In genomic region chr3:112693186-112693585, GRCh38 we compare ENCODE assay signal across 26 cellular contexts. TPM values are rescaled to one million over a fixed set of nuclear protein-coding genes. Genes with fewer than 3 reads are reported as not detected.
A peak's percentile ranks its signal among the peaks of the same experiment; 100 is the strongest.
DNase-seq lines count a peak whose midpoint lies in the region; ATAC-seq, FAIRE-seq and TF ChIP-seq lines count a peak whose summit lies in the region.
"Had no signal": no experiment of that assay in that cellular context is flagged by ENCODE, and none has a peak within 500 bp of the region (broad histone marks: within the 10 kb centered on the region; RNA-seq: fewer than 3 reads in every experiment).

No MANE protein-coding gene starts in this region.

- TF ChIP-seq CTCF in H9 (conservative IDR thresholded peaks at IDR 0.05) (no peak), WERI-Rb-1 (IDR thresholded peaks at IDR 0.05; ENCODE audit: low read depth, low read length) (no peak)

- no peak overlapping the region for H2AFZ ChIP-seq in H9 (ENCODE audit: low read length)
- H2AFZ ChIP-seq: GM23248 had no signal

- H3K4me2 ChIP-seq in H9 (ENCODE audit: insufficient read depth, insufficient read length, low read length) (no peak overlapping the region), mesendoderm (ENCODE audit: low read length) (no peak overlapping the region)

- no peak overlapping the region for H3T11ph ChIP-seq in H9 (ENCODE audit: low read length)

- H2BK120ac ChIP-seq in H9 (ENCODE audit: low read depth, low read length, poor library complexity, severe bottlenecking) (no peak overlapping the region), mesendoderm (ENCODE audit: low read depth, low read length) (no peak overlapping the region)

- no peak overlapping the region for H2BK15ac ChIP-seq in H9 (ENCODE audit: low read depth, low read length)
- H2BK15ac ChIP-seq in mesendoderm (replicated peaks; ENCODE audit: low read depth) = no peak overlapping the region

- no peak overlapping the region for H4K91ac ChIP-seq in H9 (ENCODE audit: insufficient read length, low read depth, low read length)

- no peak overlapping the region for H2AK5ac ChIP-seq in H9 (ENCODE audit: insufficient read length, low read length)
- H2AK5ac ChIP-seq in mesendoderm (ENCODE audit: low read length) = no peak overlapping the region

- H4K5ac ChIP-seq in H9 (ENCODE audit: insufficient read length, low read depth, low read length) (no peak overlapping the region), mesendoderm (ENCODE audit: low read length) (no peak overlapping the region)

- H3K9ac ChIP-seq in H9 (ENCODE audit: extremely low read depth, insufficient read length, low read length) (no peak overlapping the region), mesendoderm (ENCODE audit: low read length) (no peak overlapping the region)
- H3K9ac ChIP-seq: BLaER1 treated with 17β-estradiol and CSF1 and Interleukin-3, amounts not matched to agents 10 nM and 100 nM; GM23248 had no signal

- H3K23ac ChIP-seq in H9 (ENCODE audit: insufficient read length, low read depth, low read length) (no peak overlapping the region), mesendoderm (ENCODE audit: low read length) (no peak overlapping the region)

- no peak overlapping the region for H2BK20ac ChIP-seq in H9 (ENCODE audit: low read depth, low read length, poor library complexity, severe bottlenecking)

- no CpG with 5 or more reads among the region's 4 CpGs for WGBS in H9 (ENCODE audit: extremely low coverage, insufficient read length, low lambda C conversion rate)
- no CpG with 5 or more reads among the region's 4 CpGs for WGBS in mesendoderm (ENCODE audit: extremely low coverage, insufficient coverage, low lambda C conversion rate)

- H3K27me3 Mint-ChIP-seq in H9 (ENCODE audit: low read depth) = no peaks in the 10 kb centered on the region
- H3K27me3 Mint-ChIP-seq: CD4-positive, alpha-beta T cell had no signal

- peaks cover 6 to 9% of the 10 kb centered on the region in 2 experiments; a peak in 4 of 5 replicates for H3K9me3 Mint-ChIP-seq in H9
- H3K9me3 Mint-ChIP-seq: CD4-positive, alpha-beta T cell had no signal

- H3K36me3 ChIP-seq in WERI-Rb-1 (no peaks in the 10 kb centered on the region), mesendoderm (ENCODE audit: control insufficient read depth, insufficient read depth, low read length) (no peaks in the 10 kb centered on the region)
- H3K36me3 ChIP-seq: BLaER1 treated with 17β-estradiol and CSF1 and Interleukin-3, amounts not matched to agents 10 nM and 100 nM; SJSA1 had no signal

- H2BK12ac ChIP-seq in H9 (ENCODE audit: insufficient read length, low read depth, low read length) = no peak overlapping the region

- H3K4ac ChIP-seq in H9 (ENCODE audit: low read depth, low read length) (no peak overlapping the region; the same call in 1 of the 2 replicates), mesendoderm (ENCODE audit: low read depth, low read length) (no peak overlapping the region)

- peaks cover 23 to 25% of the 10 kb centered on the region in 2 experiments for H3K4me1 Mint-ChIP-seq in H9

- no peak overlapping the region for H3K4me3 ChIP-seq in WERI-Rb-1 (ENCODE audit: low read depth, low read length)
- no peak overlapping the region for H3K4me3 ChIP-seq in mesendoderm (ENCODE audit: low read length)
- H3K4me3 ChIP-seq: BLaER1 treated with 17β-estradiol and CSF1 and Interleukin-3, amounts not matched to agents 10 nM and 100 nM; GM23248; SJSA1 had no signal

- H3K79me1 ChIP-seq in H9 (ENCODE audit: insufficient read depth, low read depth, low read length, poor library complexity, severe bottlenecking) (no peaks in the 10 kb centered on the region), mesendoderm (ENCODE audit: low read length) (no peaks in the 10 kb centered on the region)

- H4K8ac ChIP-seq in H9 (replicated peaks; ENCODE audit: insufficient read length, low read depth, low read length) (no peak overlapping the region), mesendoderm (ENCODE audit: low read depth, low read length) (no peak overlapping the region)

- DNase-seq in COLO668 (lab: John Stamatoyannopoulos, UW; ENCODE audit: unreplicated experiment) (peak; percentile 2), H9 (no peak), WERI-Rb-1 (peak; percentile 19), mesendoderm (peak; percentile 65), H54 (ENCODE audit: insufficient read length, low spot score) (no peak), left cardiac atrium (no peak)
- DNase-seq: CD4-positive, alpha-beta T cell; COR-L47; DMS79 treated with DMSO at 0.1 percent for 48 hours; GM23248; HCEC 1CT; Kasumi-1; NCI-H1105; NCI-H1436 treated with DMSO at 0.1 percent for 48 hours; NCI-H187 treated with DMSO at 0.1 percent for 48 hours; NCI-H446; NCI-H524 treated with DMSO at 0.1 percent for 48 hours; NCI-H774; Right ventricle myocardium superior; RPMI8226 had no signal

- H3K9me3 ChIP-seq in H9 (ENCODE audit: control insufficient read depth, low read depth, low read length) (no peaks in the 10 kb centered on the region), WERI-Rb-1 (ENCODE audit: severe bottlenecking) (peaks cover 5% of the 10 kb centered on the region)
- H3K9me3 ChIP-seq: SJSA1 had no signal

- H3K79me2 ChIP-seq in H9 (ENCODE audit: insufficient read depth, low read length) (no peaks in the 10 kb centered on the region), mesendoderm (ENCODE audit: control insufficient read depth, insufficient read depth, low read length) (no peaks in the 10 kb centered on the region)

- H3K27me3 ChIP-seq in H9 (ENCODE audit: insufficient read depth, low read length) = no peaks in the 10 kb centered on the region
- H3K27me3 ChIP-seq in WERI-Rb-1 (ENCODE audit: insufficient read depth, low read depth, severe bottlenecking) = peaks cover 10% of the 10 kb centered on the region
- no peaks in the 10 kb centered on the region for H3K27me3 ChIP-seq in mesendoderm (ENCODE audit: insufficient read depth, low read length, poor library complexity)
- H3K27me3 ChIP-seq: BLaER1 treated with 17β-estradiol and CSF1 and Interleukin-3, amounts not matched to agents 10 nM and 100 nM; SJSA1 had no signal

- H2BK5ac ChIP-seq in H9 (ENCODE audit: insufficient read length, low read length) = no peak overlapping the region
- H2BK5ac ChIP-seq in mesendoderm (ENCODE audit: low read length) = no peak overlapping the region

- H3K18ac ChIP-seq in H9 (ENCODE audit: insufficient read length, low read depth, low read length) (no peak overlapping the region), mesendoderm (ENCODE audit: low read length) (peak overlapping the region; percentile 2)

- H3K56ac ChIP-seq in H9 (ENCODE audit: insufficient read length, low read depth, low read length) = no peak overlapping the region
- peak overlapping the region; percentile 3 for H3K56ac ChIP-seq in mesendoderm (ENCODE audit: low read length)

- no peaks in the 10 kb centered on the region; the same call in 1 of the 2 replicates for H3K4me1 ChIP-seq in H9 (ENCODE audit: insufficient read depth, low read length)
- H3K4me1 ChIP-seq in mesendoderm (ENCODE audit: control insufficient read depth, low read depth, low read length) = no peaks in the 10 kb centered on the region

- no peak overlapping the region for H3K4me3 Mint-ChIP-seq in H9
- H3K4me3 Mint-ChIP-seq: CD4-positive, alpha-beta T cell had no signal

- intact Hi-C loops in left cardiac atrium (cut with DNase I) = no loop called here

- ATAC-seq in esophagus mucosa = no peak
- ATAC-seq in left cardiac atrium = no peak

- no peak for FAIRE-seq in H54 (lab: Jason Lieb, UNC)
- FAIRE-seq: A204.1, GM19239 had no signal

- H3K27ac Mint-ChIP-seq in H9 = peak overlapping the region in 2 of 3 experiments; percentile 32 to 83; a peak in 3 of 7 replicates
- H3K27ac Mint-ChIP-seq: CD4-positive, alpha-beta T cell had no signal

- H3K23me2 ChIP-seq in H9 (ENCODE audit: insufficient read length, low read depth, low read length, poor library complexity, severe bottlenecking) = no peaks in the 10 kb centered on the region

- H4K20me1 ChIP-seq in H9 (ENCODE audit: control insufficient read depth, insufficient read depth, insufficient read length) = no peaks in the 10 kb centered on the region
- H4K20me1 ChIP-seq: BLaER1 treated with 17β-estradiol and CSF1 and Interleukin-3, amounts not matched to agents 10 nM and 100 nM had no signal

- H3K27ac ChIP-seq in H9 (ENCODE audit: insufficient read length, low read depth, low read length) = no peak overlapping the region
- no peak overlapping the region for H3K27ac ChIP-seq in WERI-Rb-1
- no peak overlapping the region for H3K27ac ChIP-seq in mesendoderm (ENCODE audit: low read depth, low read length)
- H3K27ac ChIP-seq: BLaER1 treated with 17β-estradiol and CSF1 and Interleukin-3, amounts not matched to agents 10 nM and 100 nM; GM23248; HL-60; SJSA1 had no signal

- H3K14ac ChIP-seq in H9 (ENCODE audit: insufficient read depth, low read length) = peak overlapping the region; percentile 36; the same call in 1 of the 2 replicates

- H3K36me3 Mint-ChIP-seq in H9 (ENCODE audit: insufficient read depth in 1 of 3, low read depth in 3 of 3) = peaks cover 8 to 18% (median 9%) of the 10 kb centered on the region in 3 experiments

- TF ChIP-seq POLR2A in H54 (IDR thresholded peaks at IDR 0.05; ENCODE audit: low read depth, low read length) = no peak

RNA-seq across cellular contexts. Expression of gene CCDC80, which starts 52.2 kb away (rescaled TPM):
- total RNA-seq in H9 (2021) (4.6 and 5.4 TPM in 2 replicates), esophagus mucosa (13.2 TPM), left cardiac atrium (100 to 1,000 TPM; 233 to 278 TPM)
- polyA plus RNA-seq in mesendoderm (2013, experiment 1 of 2) = 4.3 TPM
- polyA plus RNA-seq in mesendoderm (2013, experiment 2 of 2) = 5.2 TPM
- total RNA-seq: CD4-positive, alpha-beta T cell had no signal

Comparison
In these comparisons a context has a peak if more than half of its experiments do, and no peak if none do; other contexts are left out.
1. DNase-seq: peak in COLO668 (single experiment), WERI-Rb-1 (single experiment) and mesendoderm (single experiment); none in H9 (single experiment), H54 (single experiment) and left cardiac atrium (single experiment).
2. RNA of gene CCDC80, which starts 52.2 kb away (total RNA-seq): 233 to 278 TPM in left cardiac atrium; 13.2 TPM in esophagus mucosa (single experiment) and 4.6 to 5.4 TPM in H9; every median in the first group is over 10 times any median in the second.